ENCODE assay signal across 10 cellular contexts in genomic region chr6:170266061-170266825, GRCh38. TPM values are rescaled to one million over a fixed set of nuclear protein-coding genes. Genes with fewer than 3 reads are reported as not detected.
DNase-seq lines count a peak whose midpoint lies in the region; ATAC-seq and TF ChIP-seq lines count a peak whose summit lies in the region.
"Had no signal": no experiment of that assay in that cellular context is flagged by ENCODE, and none has a peak within 500 bp of the region (broad histone marks: within the 10 kb centered on the region; RNA-seq: fewer than 3 reads in every experiment).

No MANE protein-coding gene starts in this region.

- no peaks in the 10 kb centered on the region for H3K9me2 ChIP-seq in hepatocyte (replicated peaks; ENCODE audit: insufficient read depth)
- H3K9me2 ChIP-seq: SK-N-SH had no signal

- DNase-seq in MV-4-11 (lab: John Stamatoyannopoulos, UW), result peak; percentile 55
- peak; percentile 91 to 97 for DNase-seq in SJCRH30
- DNase-seq in hepatocyte (ENCODE audit: low spot score), result no peak
- DNase-seq in putamen (ENCODE audit: low spot score), result peak; percentile 88
- no peak for DNase-seq in MCF 10A (ENCODE audit: unreplicated experiment)
- no peak for DNase-seq in mucosa of gallbladder (ENCODE audit: low spot score)
- DNase-seq in activated CD4-positive, CD25-positive, alpha-beta regulatory T cell treated with anti-CD3 and anti-CD28 coated beads, Interleukin-2, amount 50 U/mL, for 72 hours, result no peak
- DNase-seq: DND-41, SK-N-SH had no signal

- TF ChIP-seq CTCF in hepatocyte (IDR thresholded peaks at IDR 0.05; ENCODE audit: poor library complexity) (no peak), MCF 10A (IDR thresholded peaks at IDR 0.05; ENCODE audit: unreplicated experiment) (no peak)

- H3K27me3 Mint-ChIP-seq in MCF 10A (ENCODE audit: insufficient read depth, unreplicated experiment), result peaks cover 4% of the 10 kb centered on the region

- H3K27ac ChIP-seq in SJCRH30 (peak overlapping the region; percentile 96), hepatocyte (peak overlapping the region; percentile 82)

- H3K4me3 ChIP-seq in SJCRH30, result peak overlapping the region; percentile 46
- no peak overlapping the region for H3K4me3 ChIP-seq in hepatocyte

- CTCF ChIA-PET in MCF 10A (lab: Yijun Ruan, JAX), result no interaction called here

- no peaks in the 10 kb centered on the region for H4K20me1 ChIP-seq in hepatocyte (ENCODE audit: insufficient read depth, poor library complexity, severe bottlenecking)

- no peaks in the 10 kb centered on the region for H3K79me2 ChIP-seq in hepatocyte

- H3K4me2 ChIP-seq in hepatocyte, result peak overlapping the region; percentile 61
- H3K4me2 ChIP-seq: SK-N-SH had no signal

- WGBS in hepatocyte (ENCODE audit: low lambda C conversion rate, missing lambda C conversion rate), result 36% methylated on average over 15 of the region's 18 CpGs

- intact Hi-C loops in MCF 10A (cut with micrococcal nuclease), result no loop called here

- H3K36me3 Mint-ChIP-seq in MCF 10A (ENCODE audit: insufficient read depth, unreplicated experiment), result no peaks in the 10 kb centered on the region

- no peaks in the 10 kb centered on the region for H3K4me1 Mint-ChIP-seq in MCF 10A (ENCODE audit: insufficient read depth, unreplicated experiment)

- no peaks in the 10 kb centered on the region for H3K36me3 ChIP-seq in SJCRH30
- no peaks in the 10 kb centered on the region for H3K36me3 ChIP-seq in hepatocyte (replicated peaks; ENCODE audit: insufficient read depth, low read depth)

- no TSS peak for BruUV-seq in MCF 10A (replicated peaks; lab: Mats Ljungman, UMichigan)

- H3K9me3 Mint-ChIP-seq in MCF 10A (ENCODE audit: unreplicated experiment), result no peaks in the 10 kb centered on the region

- H3K27me3 ChIP-seq in SJCRH30 (no peaks in the 10 kb centered on the region), hepatocyte (no peaks in the 10 kb centered on the region)

- H3K9me3 ChIP-seq in SJCRH30 (replicated peaks), result no peaks in the 10 kb centered on the region
- no peaks in the 10 kb centered on the region for H3K9me3 ChIP-seq in hepatocyte (ENCODE audit: low read depth)
- H3K9me3 ChIP-seq: SK-N-SH had no signal

- no peak for ATAC-seq in GM19023 (IDR thresholded peaks at IDR 0.05; ENCODE audit: unreplicated experiment)

- POLR2A ChIA-PET in MCF 10A (lab: Yijun Ruan, JAX), result interaction anchor here (0.5 to 0.6 kb wide), 2 partner anchors 159 to 183 kb away, joined by 3 read pairs; no protein-coding TSS in a partner anchor

- H3K4me3 Mint-ChIP-seq in MCF 10A (ENCODE audit: unreplicated experiment), result no peak overlapping the region

- H3K4me1 ChIP-seq in SJCRH30 (peaks cover 40% of the 10 kb centered on the region), hepatocyte (ENCODE audit: insufficient read depth) (peaks cover 25% of the 10 kb centered on the region)

- H2AFZ ChIP-seq in hepatocyte, result no peak overlapping the region

- H3K27ac Mint-ChIP-seq in MCF 10A (ENCODE audit: low read depth, unreplicated experiment), result no peak overlapping the region

RNA-seq across cellular contexts. Expression of gene DLL1, which starts 24.6 kb away (rescaled TPM):
- total RNA-seq in SJCRH30 (2014; rRNA removed; shearing (Covaris generic)), result 12.6 and 13.6 TPM in 2 replicates
- total RNA-seq in hepatocyte, result 2.5 and 3.3 TPM in 2 replicates
- polyA plus RNA-seq in hepatocyte, result 3.1 and 3.6 TPM in 2 replicates
- total RNA-seq in MCF 10A (2022), result 0.96 and 1.4 TPM in 2 replicates
- 13.0 TPM for total RNA-seq in mucosa of gallbladder

RNA-seq across cellular contexts. Expression of gene FAM120B, which starts 40.3 kb away (rescaled TPM):
- 19.6 and 21.4 TPM in 2 replicates for total RNA-seq in SJCRH30 (2014; rRNA removed; shearing (Covaris generic))
- total RNA-seq in hepatocyte (16.0 and 19.5 TPM in 2 replicates), MCF 10A (2022) (23.4 and 29.3 TPM in 2 replicates), mucosa of gallbladder (38.9 TPM)
- 25.0 and 25.8 TPM in 2 replicates for polyA plus RNA-seq in hepatocyte

Comparison
In these comparisons a context has a peak if more than half of its experiments do, and no peak if none do; other contexts are left out.
1. DNase-seq: peak in MV-4-11 (single experiment), SJCRH30 (2 of 2) and putamen (single experiment); none in hepatocyte (single experiment), MCF 10A (single experiment), mucosa of gallbladder (single experiment) and activated CD4-positive, CD25-positive, alpha-beta regulatory T cell treated with anti-CD3 and anti-CD28 coated beads, Interleukin-2, amount 50 U/mL, for 72 hours (single experiment).